ENCODE assay signal across 18 cellular contexts in genomic region chr19:48367855-48368254, GRCh38. TPM values are rescaled to one million over a fixed set of nuclear protein-coding genes. Genes with fewer than 3 reads are reported as not detected.
A peak's percentile ranks its signal among the peaks of the same experiment; 100 is the strongest.
DNase-seq lines count a peak whose midpoint lies in the region; ATAC-seq, FAIRE-seq and TF ChIP-seq lines count a peak whose summit lies in the region.
"Had no signal": no experiment of that assay in that cellular context is flagged by ENCODE, and none has a peak within 500 bp of the region (broad histone marks: within the 10 kb centered on the region; RNA-seq: fewer than 3 reads in every experiment).

No MANE protein-coding gene starts in this region.

- POLR2A ChIA-PET in HEK293 (lab: Yijun Ruan, JAX): no interaction called here
- POLR2A ChIA-PET in H1 (lab: Charles Lee; ENCODE audit: partially characterized antibody): interaction anchor here (0.6 to 1.6 kb wide), 4 partner anchors 11 to 33 kb away, joined by 3 to 4 read pairs (median 4); no protein-coding TSS in a partner anchor
- POLR2A ChIA-PET in PC-3 (lab: Charles Lee; ENCODE audit: unreplicated experiment): no interaction called here

- TF ChIP-seq CTCF in HEK293 (tag by site-specific recombination; IDR thresholded peaks at IDR 0.05) (no peak), H1 (IDR thresholded peaks at IDR 0.05; ENCODE audit: control extremely low read depth in 1 of 3, insufficient read depth in 1 of 3, low read depth in 1 of 3, low read length in 3 of 3) (no peak), PC-3 (conservative IDR thresholded peaks at IDR 0.05; ENCODE audit: low read depth, low read length) (no peak)

- no peaks in the 10 kb centered on the region for H4K20me1 ChIP-seq in BLaER1 treated with 17β-estradiol and CSF1 and Interleukin-3, amounts not matched to agents 10 nM and 100 nM
- no peaks in the 10 kb centered on the region for H4K20me1 ChIP-seq in H1 (replicated peaks in 1 of 2; ENCODE audit: control insufficient read depth in 1 of 2, insufficient read depth in 2 of 2, low read length in 2 of 2)
- no peaks in the 10 kb centered on the region for H4K20me1 ChIP-seq in PC-3 (ENCODE audit: low read length)

- no peak for FAIRE-seq in H1 (lab: Jason Lieb, UNC)
- FAIRE-seq: GM12878, GM18507 had no signal

- H2BK15ac ChIP-seq in H1 (ENCODE audit: low read length): no peak overlapping the region
- peak overlapping the region; percentile 70 for H2BK15ac ChIP-seq in neuronal stem cell (ENCODE audit: low read length)

- H2BK5ac ChIP-seq in H1 (ENCODE audit: low read depth, low read length) (no peak overlapping the region), neuronal stem cell (ENCODE audit: low read length) (no peak overlapping the region)

- H2BK120ac ChIP-seq in H1 (replicated peaks; ENCODE audit: low read depth, low read length) (no peak overlapping the region), neuronal stem cell (ENCODE audit: low read depth, low read length) (no peak overlapping the region)

- H3K18ac ChIP-seq in H1 (ENCODE audit: extremely low read depth, low read length) (no peak overlapping the region), neuronal stem cell (ENCODE audit: low read length) (peak overlapping the region; percentile 5)

- H3F3A ChIP-seq in PC-3 (ENCODE audit: low read length, unreplicated experiment): no peaks in the 10 kb centered on the region

- no peak overlapping the region for H3K23ac ChIP-seq in H1 (ENCODE audit: insufficient read length)
- H3K23ac ChIP-seq in neuronal stem cell (ENCODE audit: low read depth, low read length, poor library complexity): no peak overlapping the region

- no TSS peak for BruUV-seq in PC-3 (replicated peaks; lab: Mats Ljungman, UMichigan)

- H3K4ac ChIP-seq in H1 (replicated peaks; ENCODE audit: insufficient read length, low read depth, low read length) (no peak overlapping the region), neuronal stem cell (ENCODE audit: low read length) (no peak overlapping the region)

- no peak for TF ChIP-seq EP300 in H1 (IDR thresholded peaks at IDR 0.05; ENCODE audit: borderline replicate concordance in 1 of 2, low read depth in 2 of 2, low read length in 2 of 2)

- no peak for ATAC-seq in PC-3
- ATAC-seq: GM12878, Right ventricle myocardium inferior had no signal

- H3K36me3 ChIP-seq in BLaER1 treated with 17β-estradiol and CSF1 and Interleukin-3, amounts not matched to agents 10 nM and 100 nM: no peaks in the 10 kb centered on the region
- H3K36me3 ChIP-seq in HEK293 (ENCODE audit: control insufficient read depth in 2 of 2, insufficient read depth in 1 of 2, low read length in 2 of 2) (no peaks in the 10 kb centered on the region; a peak in 1 of 3 replicates), H1 (ENCODE audit: control insufficient read depth in 2 of 4, insufficient read depth in 4 of 4, low read length in 3 of 4) (no peaks in the 10 kb centered on the region; a peak in 1 of 8 replicates), neuronal stem cell (replicated peaks in 1 of 2; ENCODE audit: control insufficient read depth in 2 of 2, insufficient read depth in 2 of 2, low read length in 2 of 2) (peaks cover 0 to 2% of the 10 kb centered on the region in 2 donors), PC-3 (ENCODE audit: low read depth, low read length) (no peaks in the 10 kb centered on the region)
- H3K36me3 ChIP-seq: BE2C had no signal

- H3K14ac ChIP-seq in H1 (ENCODE audit: insufficient read length) (no peak overlapping the region), neuronal stem cell (ENCODE audit: low read length) (no peak overlapping the region)

- H3K79me2 ChIP-seq in H1 (ENCODE audit: control insufficient read depth in 1 of 2, insufficient read depth in 2 of 2, low read length in 2 of 2): no peaks in the 10 kb centered on the region
- H3K79me2 ChIP-seq in PC-3 (ENCODE audit: low read length): no peaks in the 10 kb centered on the region

- no peak overlapping the region for H4K5ac ChIP-seq in H1 (ENCODE audit: insufficient read length, low read depth, low read length)

- H3K27me3 ChIP-seq in BLaER1 treated with 17β-estradiol and CSF1 and Interleukin-3, amounts not matched to agents 10 nM and 100 nM: no peaks in the 10 kb centered on the region
- H3K27me3 ChIP-seq in H1 (replicated peaks in 1 of 4; ENCODE audit: control insufficient read depth in 3 of 4, extremely low read depth in 1 of 4, insufficient read depth in 3 of 4, low read length in 3 of 4): peaks cover 0 to 10% (median 2%) of the 10 kb centered on the region in 4 experiments; a peak in 3 of 7 replicates
- peaks cover 0 to 18% (median 0%) of the 10 kb centered on the region in 3 experiments for H3K27me3 ChIP-seq in neuronal stem cell (ENCODE audit: control insufficient read depth in 3 of 3, insufficient read depth in 3 of 3, low read depth in 1 of 3, low read length in 3 of 3)
- H3K27me3 ChIP-seq in PC-3 (ENCODE audit: low read length): no peaks in the 10 kb centered on the region
- H3K27me3 ChIP-seq: BE2C had no signal

- CTCF ChIA-PET in HEK293 (lab: Yijun Ruan, JAX) (no interaction called here), H1 (lab: Charles Lee; ENCODE audit: partially characterized antibody) (interaction anchor here (0.7 to 1.4 kb wide), 2 partner anchors 14 to 15 kb away, joined by 3 read pairs; no protein-coding TSS in a partner anchor), PC-3 (lab: Charles Lee) (no interaction called here)

- H3K27ac ChIP-seq in BLaER1 treated with 17β-estradiol and CSF1 and Interleukin-3, amounts not matched to agents 10 nM and 100 nM: peak overlapping the region in 6 of 11 experiments; percentile 5 to 73 (median 64); a peak in 8 of 22 replicates
- peak overlapping the region; percentile 17; the same call in 1 of the 2 replicates for H3K27ac ChIP-seq in HEK293 (ENCODE audit: extremely low read depth, low read depth, low read length)
- H3K27ac ChIP-seq in H1 (ENCODE audit: low read depth, low read length): no peak overlapping the region
- H3K27ac ChIP-seq in neuronal stem cell (replicated peaks; ENCODE audit: low read length): no peak overlapping the region
- no peak overlapping the region for H3K27ac ChIP-seq in PC-3 (ENCODE audit: low read length)

- H2BK20ac ChIP-seq in H1 (ENCODE audit: low read length): no peak overlapping the region

- no peaks in the 10 kb centered on the region for H3K9me3 ChIP-seq in BLaER1 treated with 17β-estradiol and CSF1 and Interleukin-3, amounts not matched to agents 10 nM and 100 nM (replicated peaks in 1 of 11)
- H3K9me3 ChIP-seq in HEK293 (ENCODE audit: control insufficient read depth, insufficient read depth, low read depth, low read length) (no peaks in the 10 kb centered on the region), H1 (ENCODE audit: insufficient read depth in 2 of 2, low read depth in 1 of 2, low read length in 1 of 2) (no peaks in the 10 kb centered on the region), neuronal stem cell (replicated peaks in 1 of 2; ENCODE audit: control insufficient read depth in 2 of 2, insufficient read depth in 1 of 2, low read depth in 1 of 2, low read length in 2 of 2) (peaks cover 0 to 4% of the 10 kb centered on the region in 2 donors), PC-3 (ENCODE audit: low read length) (no peaks in the 10 kb centered on the region)

- TF ChIP-seq POLR2A in H1 (IDR thresholded peaks at IDR 0.05; ENCODE audit: control extremely low read depth in 1 of 2, low read depth in 2 of 2, low read length in 2 of 2): no peak

- H4K91ac ChIP-seq in H1 (replicated peaks; ENCODE audit: insufficient read length, low read length) (no peak overlapping the region), neuronal stem cell (ENCODE audit: low read depth, low read length, poor library complexity) (no peak overlapping the region)

- peak overlapping the region in 4 of 11 experiments; percentile 33 to 54 (median 42); a peak in 8 of 22 replicates for H3K9ac ChIP-seq in BLaER1 treated with 17β-estradiol and CSF1 and Interleukin-3, amounts not matched to agents 10 nM and 100 nM
- H3K9ac ChIP-seq in H1 (replicated peaks in 1 of 4; ENCODE audit: extremely low read depth in 1 of 4, low read depth in 3 of 4, low read length in 3 of 4) (no peak overlapping the region), neuronal stem cell (ENCODE audit: low read depth, low read length, poor library complexity) (no peak overlapping the region), PC-3 (ENCODE audit: low read length) (no peak overlapping the region)

- no peak overlapping the region for H2AK5ac ChIP-seq in H1 (ENCODE audit: low read depth, low read length)
- H2AK5ac ChIP-seq in neuronal stem cell (ENCODE audit: low read depth, low read length): peak overlapping the region; percentile 56

- peak overlapping the region in 6 of 11 experiments; percentile 68 to 85 (median 79); a peak in 11 of 22 replicates for H3K4me2 ChIP-seq in BLaER1 treated with 17β-estradiol and CSF1 and Interleukin-3, amounts not matched to agents 10 nM and 100 nM
- no peak overlapping the region for H3K4me2 ChIP-seq in H1 (ENCODE audit: insufficient read depth in 1 of 2, low read depth in 2 of 2, low read length in 2 of 2)
- H3K4me2 ChIP-seq in neuronal stem cell (ENCODE audit: insufficient read depth, low read length, poor library complexity, severe bottlenecking): no peak overlapping the region
- H3K4me2 ChIP-seq in PC-3 (ENCODE audit: low read length): no peak overlapping the region

- no peak for TF ChIP-seq RAD21 in H1 (IDR thresholded peaks at IDR 0.05 in 1 of 2, conservative IDR thresholded peaks at IDR 0.05 in 1 of 2; ENCODE audit: low read depth in 2 of 2, low read length in 2 of 2)

- WGBS in H1 (ENCODE audit: extremely low coverage in 1 of 2, insufficient coverage in 1 of 2, insufficient read length in 1 of 2, insufficient replicate concordance in 2 of 2, low coverage in 1 of 2, low lambda C conversion rate in 2 of 2, missing lambda C conversion rate in 1 of 2), 2 experiments: 90% methylated on average over 5 of the region's 5 CpGs; no CpG with 5 or more reads in 1 of the 2 experiments
- WGBS in neuronal stem cell (ENCODE audit: extremely low coverage in 2 of 2, insufficient read length in 2 of 2, insufficient replicate concordance in 1 of 2), 2 donors: no CpG with 5 or more reads among the region's 5 CpGs

- H2BK12ac ChIP-seq in H1 (ENCODE audit: low read depth, low read length) (0 out of 2 replicates have a peak overlapping the region, but pooled peaks have one; percentile 50), neuronal stem cell (ENCODE audit: low read length) (peak overlapping the region; percentile 6)

- no peak for DNase-seq in H1 (ENCODE audit: low read depth in 1 of 2, low spot score in 2 of 2)
- DNase-seq in neuronal stem cell (ENCODE audit: low spot score): no peak
- DNase-seq in putamen (ENCODE audit: low spot score): no peak
- no peak for DNase-seq in HK-2 (ENCODE audit: unreplicated experiment)
- no peak for DNase-seq in PC-3
- DNase-seq in hepatic stellate cell (ENCODE audit: low spot score): no peak
- DNase-seq: BE2C, DMS79, H9, NCI-H1048, NCI-H2227 treated with DMSO at 0.1 percent for 48 hours, NCI-H526 had no signal

- H3K79me1 ChIP-seq in H1 (ENCODE audit: low read depth, low read length) (no peaks in the 10 kb centered on the region), neuronal stem cell (ENCODE audit: low read depth, low read length) (no peaks in the 10 kb centered on the region)

- H4K8ac ChIP-seq in H1 (ENCODE audit: extremely low read depth, insufficient read depth, low read length) (no peak overlapping the region; the same call in 1 of the 2 replicates), neuronal stem cell (ENCODE audit: low read depth, low read length) (no peak overlapping the region)

- H2AFZ ChIP-seq in H1 (ENCODE audit: low read length) (no peak overlapping the region), neuronal stem cell (ENCODE audit: low read length) (no peak overlapping the region), PC-3 (ENCODE audit: low read length) (no peak overlapping the region)

- intact Hi-C loops in PC-3 (cut with micrococcal nuclease): no loop called here

- no peak overlapping the region for H3K4me3 ChIP-seq in BLaER1 treated with 17β-estradiol and CSF1 and Interleukin-3, amounts not matched to agents 10 nM and 100 nM
- H3K4me3 ChIP-seq in HEK293 (ENCODE audit: low read depth, low read length): no peak overlapping the region
- no peak overlapping the region for H3K4me3 ChIP-seq in H1 (ENCODE audit: extremely low read depth in 1 of 4, insufficient read depth in 2 of 4, low read depth in 3 of 4, low read length in 4 of 4)
- H3K4me3 ChIP-seq in neuronal stem cell (ENCODE audit: low read length in 2 of 2): no peak overlapping the region
- H3K4me3 ChIP-seq in PC-3 (ENCODE audit: low read length): no peak overlapping the region
- H3K4me3 ChIP-seq: GM12878 had no signal

- H3K9me2 ChIP-seq in PC-3 (replicated peaks; ENCODE audit: low read length): no peaks in the 10 kb centered on the region

- H3K23me2 ChIP-seq in H1 (ENCODE audit: low read depth, low read length): peaks cover 7% of the 10 kb centered on the region

- H3K56ac ChIP-seq in H1 (replicated peaks; ENCODE audit: insufficient read length, low read depth, low read length): no peak overlapping the region

- peaks cover 20 to 83% (median 67%) of the 10 kb centered on the region in 10 experiments for H3K4me1 ChIP-seq in BLaER1 treated with 17β-estradiol and CSF1 and Interleukin-3, amounts not matched to agents 10 nM and 100 nM
- H3K4me1 ChIP-seq in HEK293 (ENCODE audit: control insufficient read depth, insufficient read depth, low read length): peaks cover 8% of the 10 kb centered on the region
- peaks cover 0 to 5% (median 4%) of the 10 kb centered on the region in 4 experiments; a peak in 4 of 7 replicates for H3K4me1 ChIP-seq in H1 (replicated peaks in 1 of 4; ENCODE audit: control insufficient read depth in 3 of 4, insufficient read depth in 4 of 4, low read length in 3 of 4)
- peaks cover 6 to 10% of the 10 kb centered on the region in 2 donors for H3K4me1 ChIP-seq in neuronal stem cell (ENCODE audit: control insufficient read depth in 2 of 2, insufficient read depth in 1 of 2, low read depth in 1 of 2, low read length in 2 of 2)
- peaks cover 15% of the 10 kb centered on the region for H3K4me1 ChIP-seq in PC-3 (ENCODE audit: insufficient read depth, low read length)

RNA-seq across cellular contexts. Expression of gene SYNGR4, which starts 3.7 kb away (rescaled TPM):
- 1.1 TPM in 1 of 2 replicates, not detected in the other for total RNA-seq in H1 (2021; fragmentation: NEBNext Ultra II Directional; extraction: Animal tissue kit (Norgen Biotek cat#: 25700))
- polyA plus RNA-seq in H1 (2011; rRNA removed): 0.27 and 0.41 TPM in 2 replicates
- 0.18 TPM for polyA plus RNA-seq in H1 (2011; cell fraction: cytosol; rRNA removed)
- polyA plus RNA-seq in H1 (2011; cell fraction: nucleus; rRNA removed): 0.46 TPM
- polyA plus RNA-seq in H1 (2012, experiment 1 of 2): 0.23 TPM in 1 of 4 replicates, not detected in the others
- polyA plus RNA-seq in H1 (2012, experiment 2 of 2): 0.54 TPM
- polyA plus RNA-seq in H1 (2013, experiment 1 of 2): 0.28 TPM
- 0.26 TPM for polyA plus RNA-seq in H1 (2013, experiment 2 of 2)
- polyA minus RNA-seq in H1 (2011; rRNA and poly(A)+ RNA removed): not detected in 2 replicates
- polyA minus RNA-seq in H1 (2011; cell fraction: cytosol; rRNA and poly(A)+ RNA removed): not detected
- polyA minus RNA-seq in H1 (2011; cell fraction: nucleus; rRNA and poly(A)+ RNA removed): not detected
- 0.13 TPM for polyA plus RNA-seq in neuronal stem cell (2013, experiment 1 of 2)
- 0.12 TPM for polyA plus RNA-seq in neuronal stem cell (2013, experiment 2 of 2)
- total RNA-seq in PC-3 (2014; rRNA removed): not detected in 2 replicates
- total RNA-seq: G401, Right ventricle myocardium inferior had no signal

RNA-seq across cellular contexts. Expression of gene TMEM143, which starts 4.1 kb away (rescaled TPM):
- 14.2 and 14.7 TPM in 2 replicates for total RNA-seq in H1 (2021; fragmentation: NEBNext Ultra II Directional; extraction: Animal tissue kit (Norgen Biotek cat#: 25700))
- polyA plus RNA-seq in H1 (2011; rRNA removed): 19.1 and 26.7 TPM in 2 replicates
- 17.1 TPM for polyA plus RNA-seq in H1 (2011; cell fraction: cytosol; rRNA removed)
- polyA plus RNA-seq in H1 (2011; cell fraction: nucleus; rRNA removed): 47.8 TPM
- 9.5 to 18.4 TPM (median 14.8 TPM) in 4 replicates for polyA plus RNA-seq in H1 (2012, experiment 1 of 2)
- 13.1 TPM for polyA plus RNA-seq in H1 (2012, experiment 2 of 2)
- polyA plus RNA-seq in H1 (2013, experiment 1 of 2): 12.7 TPM
- polyA plus RNA-seq in H1 (2013, experiment 2 of 2): 11.9 TPM
- 10.4 and 15.6 TPM in 2 replicates for polyA minus RNA-seq in H1 (2011; rRNA and poly(A)+ RNA removed)
- polyA minus RNA-seq in H1 (2011; cell fraction: cytosol; rRNA and poly(A)+ RNA removed): 22.6 TPM
- 14.9 TPM for polyA minus RNA-seq in H1 (2011; cell fraction: nucleus; rRNA and poly(A)+ RNA removed)
- 8.5 TPM for polyA plus RNA-seq in neuronal stem cell (2013, experiment 1 of 2)
- polyA plus RNA-seq in neuronal stem cell (2013, experiment 2 of 2): 8.9 TPM
- 1.3 and 7.1 TPM in 2 replicates for total RNA-seq in PC-3 (2014; rRNA removed)

RNA-seq across cellular contexts. Expression of gene KDELR1, which starts 23.5 kb away (rescaled TPM):
- total RNA-seq in H1 (2021; fragmentation: NEBNext Ultra II Directional; extraction: Animal tissue kit (Norgen Biotek cat#: 25700)): 224 and 225 TPM in 2 replicates
- 231 and 249 TPM in 2 replicates for polyA plus RNA-seq in H1 (2011; rRNA removed)
- polyA plus RNA-seq in H1 (2011; cell fraction: cytosol; rRNA removed): 107 TPM
- 178 TPM for polyA plus RNA-seq in H1 (2011; cell fraction: nucleus; rRNA removed)
- polyA plus RNA-seq in H1 (2012, experiment 1 of 2): 154 to 271 TPM (median 239 TPM) in 4 replicates
- 352 TPM for polyA plus RNA-seq in H1 (2012, experiment 2 of 2)
- 604 TPM for polyA plus RNA-seq in H1 (2013, experiment 1 of 2)
- 663 TPM for polyA plus RNA-seq in H1 (2013, experiment 2 of 2)
- 147 and 178 TPM in 2 replicates for polyA minus RNA-seq in H1 (2011; rRNA and poly(A)+ RNA removed)
- polyA minus RNA-seq in H1 (2011; cell fraction: cytosol; rRNA and poly(A)+ RNA removed): 102 TPM
- 58.9 TPM for polyA minus RNA-seq in H1 (2011; cell fraction: nucleus; rRNA and poly(A)+ RNA removed)
- polyA plus RNA-seq in neuronal stem cell (2013, experiment 1 of 2): 361 TPM
- polyA plus RNA-seq in neuronal stem cell (2013, experiment 2 of 2): 364 TPM
- total RNA-seq in PC-3 (2014; rRNA removed): 90.2 and 101 TPM in 2 replicates

RNA-seq across cellular contexts. Expression of gene GRIN2D, which starts 25.6 kb away (rescaled TPM):
- total RNA-seq in H1 (2021; fragmentation: NEBNext Ultra II Directional; extraction: Animal tissue kit (Norgen Biotek cat#: 25700)): 11.0 and 12.4 TPM in 2 replicates
- polyA plus RNA-seq in H1 (2011; rRNA removed): 2.2 and 4.9 TPM in 2 replicates
- 1.6 TPM for polyA plus RNA-seq in H1 (2011; cell fraction: cytosol; rRNA removed)
- 6.1 TPM for polyA plus RNA-seq in H1 (2011; cell fraction: nucleus; rRNA removed)
- polyA plus RNA-seq in H1 (2012, experiment 1 of 2): 3.6 to 9.3 TPM (median 7.1 TPM) in 4 replicates
- polyA plus RNA-seq in H1 (2012, experiment 2 of 2): 4.5 TPM
- 37.6 TPM for polyA plus RNA-seq in H1 (2013, experiment 1 of 2)
- polyA plus RNA-seq in H1 (2013, experiment 2 of 2): 33.0 TPM
- polyA minus RNA-seq in H1 (2011; rRNA and poly(A)+ RNA removed): 2.1 and 2.7 TPM in 2 replicates
- polyA minus RNA-seq in H1 (2011; cell fraction: cytosol; rRNA and poly(A)+ RNA removed): 8.6 TPM
- polyA minus RNA-seq in H1 (2011; cell fraction: nucleus; rRNA and poly(A)+ RNA removed): 4.9 TPM
- polyA plus RNA-seq in neuronal stem cell (2013, experiment 1 of 2): 0.74 TPM
- 0.72 TPM for polyA plus RNA-seq in neuronal stem cell (2013, experiment 2 of 2)
- total RNA-seq in PC-3 (2014; rRNA removed): 0.51 and 1.0 TPM in 2 replicates

RNA-seq across cellular contexts. Expression of gene EMP3, which starts 42.5 kb away (rescaled TPM):
- total RNA-seq in H1 (2021; fragmentation: NEBNext Ultra II Directional; extraction: Animal tissue kit (Norgen Biotek cat#: 25700)): 18.4 and 20.9 TPM in 2 replicates
- 65.9 and 87.8 TPM in 2 replicates for polyA plus RNA-seq in H1 (2011; rRNA removed)
- 37.7 TPM for polyA plus RNA-seq in H1 (2011; cell fraction: cytosol; rRNA removed)
- polyA plus RNA-seq in H1 (2011; cell fraction: nucleus; rRNA removed): 31.1 TPM
- polyA plus RNA-seq in H1 (2012, experiment 1 of 2): 25.5 to 38.5 TPM (median 37.6 TPM) in 4 replicates
- 38.7 TPM for polyA plus RNA-seq in H1 (2012, experiment 2 of 2)
- 44.8 TPM for polyA plus RNA-seq in H1 (2013, experiment 1 of 2)
- 54.5 TPM for polyA plus RNA-seq in H1 (2013, experiment 2 of 2)
- polyA minus RNA-seq in H1 (2011; rRNA and poly(A)+ RNA removed): 23.6 and 26.4 TPM in 2 replicates
- polyA minus RNA-seq in H1 (2011; cell fraction: cytosol; rRNA and poly(A)+ RNA removed): 12.1 TPM
- 15.2 TPM for polyA minus RNA-seq in H1 (2011; cell fraction: nucleus; rRNA and poly(A)+ RNA removed)
- polyA plus RNA-seq in neuronal stem cell (2013, experiment 1 of 2): 45.0 TPM
- 46.0 TPM for polyA plus RNA-seq in neuronal stem cell (2013, experiment 2 of 2)
- 31.9 and 38.1 TPM in 2 replicates for total RNA-seq in PC-3 (2014; rRNA removed)

Comparison
In these comparisons a context has a peak if more than half of its experiments do, and no peak if none do; other contexts are left out.
1. H3K27ac ChIP-seq: peak in BLaER1 treated with 17β-estradiol and CSF1 and Interleukin-3, amounts not matched to agents 10 nM and 100 nM (6 of 11) and HEK293 (single experiment); none in H1 (single experiment), neuronal stem cell (single experiment) and PC-3 (single experiment).
2. H3K4me2 ChIP-seq: peak in BLaER1 treated with 17β-estradiol and CSF1 and Interleukin-3, amounts not matched to agents 10 nM and 100 nM (6 of 11); none in H1 (0 of 2), neuronal stem cell (single experiment) and PC-3 (single experiment).